ENCODE assay signal across 1 cellular context in genomic region chr1:25875154-25875855, GRCh38.
A peak's percentile ranks its signal among the peaks of the same experiment; 100 is the strongest.
TF ChIP-seq lines count a peak whose summit lies in the region.

PAQR7 (minus strand) TSS chr1:25875708; CDS start chr1:25863839, 11,869 bp downstream.

TF ChIP-seq in HepG2, 621 proteins besides CTCF, POLR2A, EP300 and RAD21 (continued from another document and continues in another):
- TF ChIP-seq ZNF414 (CRISPR knock-in tag; IDR thresholded peaks at IDR 0.05), result no peak
- peak; percentile 69; the same call in 1 of the 2 replicates for TF ChIP-seq THRA (CRISPR knock-in tag; IDR thresholded peaks at IDR 0.05; ENCODE audit: borderline replicate concordance)
- 0 out of 2 replicates have a peak, but pooled peaks have one; percentile 31 for TF ChIP-seq ZNF609 (CRISPR knock-in tag; IDR thresholded peaks at IDR 0.05; ENCODE audit: borderline replicate concordance)
- TF ChIP-seq HNRNPH1 (optimal IDR thresholded peaks at IDR 0.05; ENCODE audit: low read depth, low read length), result no peak
- TF ChIP-seq HNRNPL (IDR thresholded peaks at IDR 0.05; ENCODE audit: low read depth, low read length), result 0 out of 2 replicates have a peak, but pooled peaks have one; percentile 14
- 0 out of 2 replicates have a peak, but pooled peaks have one; percentile 25 for TF ChIP-seq KDM3A (CRISPR knock-in tag; IDR thresholded peaks at IDR 0.05; ENCODE audit: low read depth)
- no peak; the same call in 1 of the 2 replicates for TF ChIP-seq ATAD3A (CRISPR knock-in tag; IDR thresholded peaks at IDR 0.05)
- TF ChIP-seq TEF (CRISPR knock-in tag; IDR thresholded peaks at IDR 0.05), result peak; percentile 73; the same call in 1 of the 2 replicates
- 0 out of 2 replicates have a peak, but pooled peaks have one; percentile 23 for TF ChIP-seq RARG (CRISPR knock-in tag; IDR thresholded peaks at IDR 0.05; ENCODE audit: low read depth)
- TF ChIP-seq BRD4 (CRISPR knock-in tag; IDR thresholded peaks at IDR 0.05), result no peak
- 0 out of 2 replicates have a peak, but pooled peaks have one; percentile 26 for TF ChIP-seq ZFP82 (CRISPR knock-in tag; IDR thresholded peaks at IDR 0.05; ENCODE audit: borderline replicate concordance)
- TF ChIP-seq SATB2 (CRISPR knock-in tag; IDR thresholded peaks at IDR 0.05), result peak; percentile 94
- peak; percentile 72; the same call in 1 of the 2 replicates for TF ChIP-seq KMT2B (CRISPR knock-in tag; IDR thresholded peaks at IDR 0.05)
- TF ChIP-seq REPIN1 (CRISPR knock-in tag; IDR thresholded peaks at IDR 0.05; ENCODE audit: borderline replicate concordance, low read depth), result peak; percentile 85
- TF ChIP-seq ARNTL (CRISPR knock-in tag; IDR thresholded peaks at IDR 0.05), result peak; percentile 81
- TF ChIP-seq MEIS1 (CRISPR knock-in tag; IDR thresholded peaks at IDR 0.05; ENCODE audit: borderline replicate concordance), result peak; percentile 68; the same call in 1 of the 2 replicates
- no peak for TF ChIP-seq GMEB2 (CRISPR knock-in tag; IDR thresholded peaks at IDR 0.05; ENCODE audit: low read depth)
- TF ChIP-seq GTF3A (CRISPR knock-in tag; conservative IDR thresholded peaks at IDR 0.05), result peak; percentile 76; the same call in 1 of the 2 replicates
- peak; percentile 93 for TF ChIP-seq ZNF878 (CRISPR knock-in tag; IDR thresholded peaks at IDR 0.05)
- TF ChIP-seq SOX5 (CRISPR knock-in tag; IDR thresholded peaks at IDR 0.05; ENCODE audit: borderline replicate concordance), result peak; percentile 41; the same call in 1 of the 2 replicates
- TF ChIP-seq SKIL (CRISPR knock-in tag; IDR thresholded peaks at IDR 0.05; ENCODE audit: borderline replicate concordance), result peak; percentile 63; the same call in 1 of the 2 replicates
- no peak for TF ChIP-seq SIX1 (CRISPR knock-in tag; IDR thresholded peaks at IDR 0.05; ENCODE audit: borderline replicate concordance)
- TF ChIP-seq RXRA (CRISPR knock-in tag; IDR thresholded peaks at IDR 0.05), result peak; percentile 35; the same call in 1 of the 2 replicates
- TF ChIP-seq BCL3 (CRISPR knock-in tag; IDR thresholded peaks at IDR 0.05), result peak; percentile 87
- no peak for TF ChIP-seq ZNF614 (CRISPR knock-in tag; IDR thresholded peaks at IDR 0.05; ENCODE audit: borderline replicate concordance)
- TF ChIP-seq KLF13 (CRISPR knock-in tag; IDR thresholded peaks at IDR 0.05), result 0 out of 2 replicates have a peak, but pooled peaks have one; percentile 69
- no peak for TF ChIP-seq FOXO4 (CRISPR knock-in tag; conservative IDR thresholded peaks at IDR 0.05)
- TF ChIP-seq ZBTB49 (CRISPR knock-in tag; IDR thresholded peaks at IDR 0.05; ENCODE audit: borderline replicate concordance), result 0 out of 2 replicates have a peak, but pooled peaks have one; percentile 24
- TF ChIP-seq ASH2L (IDR thresholded peaks at IDR 0.05; ENCODE audit: insufficient read length, low read depth, low read length), result peak; percentile 54
- no peak; the same call in 1 of the 2 replicates for TF ChIP-seq AKAP8 (CRISPR knock-in tag; IDR thresholded peaks at IDR 0.05)
- TF ChIP-seq MLLT10 (CRISPR knock-in tag; IDR thresholded peaks at IDR 0.05), result no peak
- TF ChIP-seq KDM2A (CRISPR knock-in tag; IDR thresholded peaks at IDR 0.05; ENCODE audit: borderline replicate concordance, low read depth), result peak; percentile 42; the same call in 1 of the 2 replicates
- TF ChIP-seq ZHX1 (CRISPR knock-in tag; IDR thresholded peaks at IDR 0.05; ENCODE audit: low read depth), result peak; percentile 72; the same call in 1 of the 2 replicates
- TF ChIP-seq RARA (CRISPR knock-in tag; IDR thresholded peaks at IDR 0.05), result peak; percentile 70
- peak; percentile 95 for TF ChIP-seq ZSCAN21 (CRISPR knock-in tag; IDR thresholded peaks at IDR 0.05; ENCODE audit: borderline replicate concordance)
- no peak for TF ChIP-seq ZNF644 (CRISPR knock-in tag; IDR thresholded peaks at IDR 0.05; ENCODE audit: low read depth)
- no peak for TF ChIP-seq HIVEP1 (CRISPR knock-in tag; IDR thresholded peaks at IDR 0.05)
- no peak for TF ChIP-seq NR2F2 (IDR thresholded peaks at IDR 0.05; ENCODE audit: borderline replicate concordance, low read depth)
- no peak for TF ChIP-seq ZSCAN12 (CRISPR knock-in tag; IDR thresholded peaks at IDR 0.05)
- TF ChIP-seq TOE1 (CRISPR knock-in tag; IDR thresholded peaks at IDR 0.05), result peak; percentile 43; the same call in 1 of the 2 replicates
- no peak; the same call in 1 of the 2 replicates for TF ChIP-seq ZBTB3 (CRISPR knock-in tag; IDR thresholded peaks at IDR 0.05; ENCODE audit: borderline replicate concordance, low read depth)
